In genomic region chr18:49935215-49935614, GRCh38 we compare ENCODE assay signal across 17 cellular contexts.
DNase-seq lines count a peak whose midpoint lies in the region; ATAC-seq and TF ChIP-seq lines count a peak whose summit lies in the region.
"Had no signal": no experiment of that assay in that cellular context is flagged by ENCODE, and none has a peak within 500 bp of the region (broad histone marks: within the 10 kb centered on the region; RNA-seq: fewer than 3 reads in every experiment).

No MANE protein-coding gene starts in this region.

- DNase-seq in choroid plexus epithelial cell (ENCODE audit: low read depth) (peak; percentile 2), islet precursor cell (no peak), endothelial cell (ENCODE audit: low spot score) (no peak)
- DNase-seq: CD8-positive, alpha-beta T cell; COR-L47; DMS153; DMS79 treated with DMSO at 0.1 percent for 48 hours; GOT3; H9; KG1 had no signal

- no peak for TF ChIP-seq CTCF in choroid plexus epithelial cell (conservative IDR thresholded peaks at IDR 0.05; ENCODE audit: low read depth, low read length)
- no peak for TF ChIP-seq CTCF in endothelial cell (IDR thresholded peaks at IDR 0.05; ENCODE audit: unreplicated experiment)

- no peak overlapping the region for H3K4me3 ChIP-seq in BLaER1 treated with 17β-estradiol and CSF1 and Interleukin-3, amounts not matched to agents 10 nM and 100 nM
- H3K4me3 ChIP-seq in choroid plexus epithelial cell (ENCODE audit: low read depth, low read length) (no peak overlapping the region), subcutaneous abdominal adipose tissue (ENCODE audit: low read depth in 1 of 5, low read length in 5 of 5) (no peak overlapping the region)

- ATAC-seq in HG02610 (IDR thresholded peaks at IDR 0.05; ENCODE audit: unreplicated experiment): peak; percentile 43
- ATAC-seq in HG03342 (IDR thresholded peaks at IDR 0.05; ENCODE audit: unreplicated experiment): no peak
- ATAC-seq: CD8-positive, alpha-beta T cell had no signal

- H4K20me1 ChIP-seq in BLaER1 treated with 17β-estradiol and CSF1 and Interleukin-3, amounts not matched to agents 10 nM and 100 nM: no peaks in the 10 kb centered on the region

- peaks cover 9% of the 10 kb centered on the region for H3K4me1 Mint-ChIP-seq in endothelial cell (ENCODE audit: unreplicated experiment)
- H3K4me1 Mint-ChIP-seq: IgD-negative memory B cell had no signal

- H3K27ac ChIP-seq in BLaER1 treated with 17β-estradiol and CSF1 and Interleukin-3, amounts not matched to agents 10 nM and 100 nM: peak overlapping the region in 8 of 11 experiments; percentile 62 to 83 (median 76); a peak in 11 of 22 replicates
- H3K27ac ChIP-seq in subcutaneous abdominal adipose tissue (ENCODE audit: low read depth, low read length): peak overlapping the region; percentile 69

- H3K4me3 Mint-ChIP-seq in endothelial cell (ENCODE audit: unreplicated experiment): no peak overlapping the region
- H3K4me3 Mint-ChIP-seq: B cell; CD14-positive monocyte; CD8-positive, alpha-beta T cell; H9; IgD-negative memory B cell had no signal

- no peaks in the 10 kb centered on the region for H3K9me3 Mint-ChIP-seq in endothelial cell (ENCODE audit: unreplicated experiment)
- H3K9me3 Mint-ChIP-seq: CD14-positive monocyte; CD8-positive, alpha-beta T cell; H9; IgD-negative memory B cell had no signal

- no peaks in the 10 kb centered on the region for H3K9me3 ChIP-seq in BLaER1 treated with 17β-estradiol and CSF1 and Interleukin-3, amounts not matched to agents 10 nM and 100 nM (replicated peaks in 1 of 11)
- H3K9me3 ChIP-seq in subcutaneous abdominal adipose tissue (ENCODE audit: control insufficient read depth in 5 of 5, low read length in 5 of 5): no peaks in the 10 kb centered on the region

- H3K4me1 ChIP-seq in BLaER1 treated with 17β-estradiol and CSF1 and Interleukin-3, amounts not matched to agents 10 nM and 100 nM: peaks cover 47 to 59% (median 55%) of the 10 kb centered on the region in 10 experiments
- H3K4me1 ChIP-seq in subcutaneous abdominal adipose tissue (ENCODE audit: control insufficient read depth in 5 of 5, insufficient read depth in 5 of 5, low read length in 5 of 5): peaks cover 0 to 18% (median 13%) of the 10 kb centered on the region in 5 donors

- H3K27me3 Mint-ChIP-seq in endothelial cell (ENCODE audit: unreplicated experiment): peaks cover 3% of the 10 kb centered on the region

- peak overlapping the region in 4 of 11 experiments; percentile 42 to 66 (median 51); a peak in 4 of 22 replicates for H3K9ac ChIP-seq in BLaER1 treated with 17β-estradiol and CSF1 and Interleukin-3, amounts not matched to agents 10 nM and 100 nM
- H3K9ac ChIP-seq in subcutaneous abdominal adipose tissue (ENCODE audit: low read length in 5 of 5): no peak overlapping the region

- H3K36me3 Mint-ChIP-seq in endothelial cell (ENCODE audit: low read depth, unreplicated experiment): no peaks in the 10 kb centered on the region
- H3K36me3 Mint-ChIP-seq: CD14-positive monocyte; CD8-positive, alpha-beta T cell had no signal

- H3K4me2 ChIP-seq in BLaER1 treated with 17β-estradiol and CSF1 and Interleukin-3, amounts not matched to agents 10 nM and 100 nM: peak overlapping the region; percentile 70 to 94 (median 89)

- H3K27me3 ChIP-seq in BLaER1 treated with 17β-estradiol and CSF1 and Interleukin-3, amounts not matched to agents 10 nM and 100 nM: peaks cover 0 to 7% (median 0%) of the 10 kb centered on the region in 11 experiments; a peak in 1 of 22 replicates
- no peaks in the 10 kb centered on the region for H3K27me3 ChIP-seq in subcutaneous abdominal adipose tissue (ENCODE audit: control insufficient read depth in 5 of 5, insufficient read depth in 4 of 5, low read length in 5 of 5)

- H3K27ac Mint-ChIP-seq in endothelial cell (ENCODE audit: unreplicated experiment): no peak overlapping the region
- H3K27ac Mint-ChIP-seq: B cell; CD8-positive, alpha-beta T cell; IgD-negative memory B cell had no signal

- H3K36me3 ChIP-seq in BLaER1 treated with 17β-estradiol and CSF1 and Interleukin-3, amounts not matched to agents 10 nM and 100 nM: no peaks in the 10 kb centered on the region
- no peaks in the 10 kb centered on the region for H3K36me3 ChIP-seq in subcutaneous abdominal adipose tissue (ENCODE audit: control insufficient read depth in 5 of 5, insufficient read depth in 5 of 5, low read length in 5 of 5)
